Comparison of ENCODE assay signal across 8 cellular contexts in the genomic region with DNA sequence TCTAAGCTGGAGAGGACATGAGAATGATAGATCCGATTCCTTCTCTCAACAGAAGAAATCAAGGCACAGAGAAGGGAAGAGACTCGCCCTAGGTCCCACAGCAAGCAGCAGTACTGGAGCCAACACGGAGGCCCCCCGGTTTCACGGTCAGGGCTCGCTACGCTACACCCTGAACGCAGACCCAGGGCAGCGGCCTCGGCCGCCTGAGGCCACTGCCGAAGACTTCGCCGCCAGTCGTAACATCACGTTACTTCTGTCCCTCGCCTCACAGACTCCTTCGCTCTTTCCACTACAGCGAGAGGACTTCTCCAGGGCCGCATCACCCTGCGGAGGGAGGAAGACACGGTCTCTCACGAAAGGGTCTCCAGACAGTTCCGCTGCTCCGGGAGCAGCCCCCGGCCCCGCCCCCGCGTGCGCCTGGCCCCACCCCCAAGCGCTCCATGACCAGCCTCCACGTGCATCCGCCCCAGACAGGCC. TPM values are rescaled to one million over a fixed set of nuclear protein-coding genes. Genes with fewer than 3 reads are reported as not detected.
DNase-seq lines count a peak whose midpoint lies in the region; ATAC-seq, FAIRE-seq and TF ChIP-seq lines count a peak whose summit lies in the region.

No MANE protein-coding gene starts in this region.

- H3K9ac ChIP-seq in BLaER1 (peak overlapping the region; percentile 63; the same call in 1 of the 2 replicates), endothelial cell of umbilical vein (replicated peaks; ENCODE audit: extremely low read depth, insufficient read depth, low read length) (peak overlapping the region; percentile 43)

- peak overlapping the region; percentile 95 for H2AFZ ChIP-seq in endothelial cell of umbilical vein (ENCODE audit: low read depth, low read length)

- peak; percentile 26 for ATAC-seq in GM21528 (IDR thresholded peaks at IDR 0.05; ENCODE audit: low FRiP score, unreplicated experiment)
- ATAC-seq in omental fat pad (ENCODE audit: low FRiP score), result peak; percentile 46

- DNase-seq in LNCaP clone FGC (ENCODE audit: low read depth) (no peak), endothelial cell of umbilical vein (ENCODE audit: low read depth, low spot score) (no peak), omental fat pad (ENCODE audit: low spot score) (no peak), H54 (ENCODE audit: insufficient read length, low spot score) (no peak), GF-D8 (lab: John Stamatoyannopoulos, UW) (no peak), COR-L47 (lab: John Stamatoyannopoulos, UW) (no peak)

- H3K9me1 ChIP-seq in endothelial cell of umbilical vein (replicated peaks; ENCODE audit: control insufficient read depth, extremely low read depth, insufficient read depth, low read length), result no peaks in the 10 kb centered on the region

- H3K27ac ChIP-seq in BLaER1 (peak overlapping the region; percentile 69), endothelial cell of umbilical vein (ENCODE audit: insufficient read depth, low read depth, low read length) (peak overlapping the region; percentile 10)

- H4K20me1 ChIP-seq in BLaER1 (peaks cover 22% of the 10 kb centered on the region; the same call in 1 of the 2 replicates), endothelial cell of umbilical vein (replicated peaks; ENCODE audit: control insufficient read depth, extremely low read depth, insufficient read depth, low read length) (no peaks in the 10 kb centered on the region)

- H3K4me3 ChIP-seq in BLaER1 (peak overlapping the region; percentile 81), LNCaP clone FGC (ENCODE audit: low read depth, low read length) (peak overlapping the region; percentile 88), endothelial cell of umbilical vein (replicated peaks in 1 of 3; ENCODE audit: insufficient read depth in 1 of 3, low read depth in 1 of 3, low read length in 3 of 3) (peak overlapping the region in 2 of 3 experiments; percentile 55 to 67)

- intact Hi-C loops in endothelial cell of umbilical vein (cut with micrococcal nuclease), result loop anchor here (1.0 kb wide), 1 partner anchor 32 kb away; a partner anchor contains a TSS

- TF ChIP-seq CTCF in LNCaP clone FGC (IDR thresholded peaks at IDR 0.05; ENCODE audit: control insufficient read depth, extremely low read depth, insufficient read depth) (no peak), endothelial cell of umbilical vein (IDR thresholded peaks at IDR 0.05; ENCODE audit: extremely low read depth in 1 of 2, insufficient read depth in 1 of 2, low read depth in 1 of 2, low read length in 2 of 2) (no peak), omental fat pad (IDR thresholded peaks at IDR 0.05) (no peak)

- H3K36me3 ChIP-seq in BLaER1 (peaks cover 20% of the 10 kb centered on the region), endothelial cell of umbilical vein (ENCODE audit: control insufficient read depth in 2 of 2, extremely low read depth in 1 of 2, insufficient read depth in 2 of 2, low read length in 2 of 2) (no peaks in the 10 kb centered on the region)

- H3K4me1 ChIP-seq in BLaER1, result peaks cover 18% of the 10 kb centered on the region
- peaks cover 10% of the 10 kb centered on the region for H3K4me1 ChIP-seq in endothelial cell of umbilical vein (ENCODE audit: control insufficient read depth, extremely low read depth, insufficient read depth, low read length)

- dilution Hi-C loops in endothelial cell of umbilical vein (cut with MboI; ENCODE audit: extremely low pct_ligation_motif_present, low sequenced_read_pairs), result no loop called here

- no TSS peak for BruUV-seq in endothelial cell of umbilical vein (replicated peaks; lab: Mats Ljungman, UMichigan)

- H3K27me3 ChIP-seq in BLaER1 (no peaks in the 10 kb centered on the region), endothelial cell of umbilical vein (ENCODE audit: control insufficient read depth in 2 of 2, insufficient read depth in 2 of 2, low read length in 2 of 2) (peaks cover 0 to 2% of the 10 kb centered on the region in 2 experiments)

- H3K4me2 ChIP-seq in BLaER1, result peak overlapping the region; percentile 88
- peak overlapping the region; percentile 90 for H3K4me2 ChIP-seq in endothelial cell of umbilical vein (ENCODE audit: insufficient read depth, low read length)

- no peak for TF ChIP-seq POLR2A in endothelial cell of umbilical vein (IDR thresholded peaks at IDR 0.05; ENCODE audit: low read depth, low read length)
- TF ChIP-seq POLR2A in H54 (IDR thresholded peaks at IDR 0.05; ENCODE audit: low read depth, low read length), result no peak

- FAIRE-seq in endothelial cell of umbilical vein (lab: Jason Lieb, UNC), result peak; percentile 18
- no peak for FAIRE-seq in H54 (lab: Jason Lieb, UNC)

- H3K79me2 ChIP-seq in endothelial cell of umbilical vein (ENCODE audit: control insufficient read depth, insufficient read depth, low read length), result no peaks in the 10 kb centered on the region

- H3K9me3 ChIP-seq in BLaER1 (peaks cover 7% of the 10 kb centered on the region; the same call in 1 of the 2 replicates), endothelial cell of umbilical vein (replicated peaks; ENCODE audit: control insufficient read depth, insufficient read depth, low read length) (no peaks in the 10 kb centered on the region)

- POLR2A ChIA-PET in endothelial cell of umbilical vein (lab: Charles Lee), result interaction anchor here (0.7 kb wide), 1 partner anchor 56 kb away, joined by 5 read pairs; no protein-coding TSS in a partner anchor

- CTCF ChIA-PET in endothelial cell of umbilical vein (lab: Charles Lee), result interaction anchor here (1.2 to 5.2 kb wide), 4 partner anchors 21 to 412 kb away, joined by 3 to 31 read pairs (median 8); no protein-coding TSS in a partner anchor

TF ChIP-seq in endothelial cell of umbilical vein, 7 proteins besides CTCF, POLR2A, EP300 and RAD21:
- TF ChIP-seq, protein P1, sequence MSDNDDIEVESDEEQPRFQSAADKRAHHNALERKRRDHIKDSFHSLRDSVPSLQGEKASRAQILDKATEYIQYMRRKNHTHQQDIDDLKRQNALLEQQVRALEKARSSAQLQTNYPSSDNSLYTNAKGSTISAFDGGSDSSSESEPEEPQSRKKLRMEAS (IDR thresholded peaks at IDR 0.05; ENCODE audit: insufficient read depth, insufficient read length), result peak; percentile 12
- TF ChIP-seq FOS (IDR thresholded peaks at IDR 0.05; ENCODE audit: borderline replicate concordance, insufficient read depth, low read length) (no peak), MYC (IDR thresholded peaks at IDR 0.05; ENCODE audit: low read depth, low read length) (no peak), GATA2 (IDR thresholded peaks at IDR 0.05; ENCODE audit: insufficient read depth, insufficient read length, low read depth, low read length) (no peak), EZH2 (IDR thresholded peaks at IDR 0.05; ENCODE audit: borderline replicate concordance, low read depth, low read length, severe bottlenecking) (no peak), JUN (IDR thresholded peaks at IDR 0.05; ENCODE audit: borderline replicate concordance, insufficient read depth, insufficient read length, low read depth) (no peak)

RNA-seq across cellular contexts. Expression of a gene that starts 0.4 kb away (rescaled TPM):
- 8.6 and 14.5 TPM in 2 replicates for total RNA-seq in endothelial cell of umbilical vein
- polyA plus RNA-seq in endothelial cell of umbilical vein, result 9.8 and 15.8 TPM in 2 replicates
- polyA plus RNA-seq in endothelial cell of umbilical vein (2011; cell fraction: cytosol; rRNA removed), result 9.0 and 13.1 TPM in 2 replicates
- polyA plus RNA-seq in endothelial cell of umbilical vein (2011; cell fraction: nucleus; rRNA removed), result 26.9 and 36.0 TPM in 2 replicates
- 17.1 and 20.7 TPM in 2 replicates for polyA plus RNA-seq in endothelial cell of umbilical vein (2012)
- polyA minus RNA-seq in endothelial cell of umbilical vein, result 16.5 and 19.0 TPM in 2 replicates
- polyA minus RNA-seq in endothelial cell of umbilical vein (2011; cell fraction: cytosol; rRNA and poly(A)+ RNA removed), result 3.6 TPM
- 13.3 and 18.0 TPM in 2 replicates for polyA minus RNA-seq in endothelial cell of umbilical vein (2011; cell fraction: nucleus; rRNA and poly(A)+ RNA removed)
- total RNA-seq in omental fat pad, result 10 to 100 TPM; 15.7 to 50.1 (median 16.4) TPM

RNA-seq across cellular contexts. Expression of a gene that starts 32.0 kb away (rescaled TPM):
- total RNA-seq in endothelial cell of umbilical vein, result 3.5 and 8.1 TPM in 2 replicates
- 1.5 and 2.4 TPM in 2 replicates for polyA plus RNA-seq in endothelial cell of umbilical vein
- 2.8 and 3.2 TPM in 2 replicates for polyA plus RNA-seq in endothelial cell of umbilical vein (2011; cell fraction: cytosol; rRNA removed)
- 15.0 and 23.9 TPM in 2 replicates for polyA plus RNA-seq in endothelial cell of umbilical vein (2011; cell fraction: nucleus; rRNA removed)
- 6.8 and 7.3 TPM in 2 replicates for polyA plus RNA-seq in endothelial cell of umbilical vein (2012)
- polyA minus RNA-seq in endothelial cell of umbilical vein, result 5.5 and 11.8 TPM in 2 replicates
- not detected for polyA minus RNA-seq in endothelial cell of umbilical vein (2011; cell fraction: cytosol; rRNA and poly(A)+ RNA removed)
- 17.8 and 18.7 TPM in 2 replicates for polyA minus RNA-seq in endothelial cell of umbilical vein (2011; cell fraction: nucleus; rRNA and poly(A)+ RNA removed)
- total RNA-seq in omental fat pad, result 1 to 10 TPM in 1 of 4 donors, under 1 TPM in 3; 0.19 to 3.8 (median 0.58) TPM
